Comparison of ENCODE assay signal across 22 cellular contexts in the genomic region with DNA sequence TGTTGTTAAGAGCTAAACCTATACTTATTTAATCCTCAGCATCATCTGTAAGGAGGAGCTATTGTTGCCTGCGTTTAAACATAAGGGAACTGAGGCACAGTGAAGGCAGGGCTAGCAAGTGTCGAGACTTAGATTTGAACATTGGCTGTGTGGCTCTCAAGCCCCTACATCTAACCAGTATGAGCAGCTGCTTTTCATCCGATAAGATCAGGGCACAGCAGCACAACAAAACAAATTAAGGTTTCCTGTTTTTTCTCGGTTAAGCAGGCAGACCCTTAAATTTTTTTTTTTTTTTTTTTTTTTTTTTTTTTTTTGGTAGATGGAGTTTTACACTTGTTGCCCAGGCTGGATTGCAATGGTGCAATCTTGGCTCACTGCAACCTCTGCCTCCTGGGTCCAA. TPM values are rescaled to one million over a fixed set of nuclear protein-coding genes. Genes with fewer than 3 reads are reported as not detected.
DNase-seq lines count a peak whose midpoint lies in the region; ATAC-seq, FAIRE-seq and TF ChIP-seq lines count a peak whose summit lies in the region.
"Had no signal": no experiment of that assay in that cellular context is flagged by ENCODE, and none has a peak within 500 bp of the region (broad histone marks: within the 10 kb centered on the region; RNA-seq: fewer than 3 reads in every experiment).

No MANE protein-coding gene starts in this region.

- no peak overlapping the region for H4K5ac ChIP-seq in H1 (ENCODE audit: insufficient read length, low read depth, low read length)

- H3K27ac Mint-ChIP-seq in CD4-positive, alpha-beta T cell, result no peak overlapping the region
- no peak overlapping the region for H3K27ac Mint-ChIP-seq in T-cell
- H3K27ac Mint-ChIP-seq: HFFc6 had no signal

- TF ChIP-seq EP300 in H1 (IDR thresholded peaks at IDR 0.05; ENCODE audit: borderline replicate concordance in 1 of 2, low read depth in 2 of 2, low read length in 2 of 2), result no peak

- no peak overlapping the region for H2AK5ac ChIP-seq in H1 (ENCODE audit: low read depth, low read length)

- no peak overlapping the region for H3K4ac ChIP-seq in H1 (replicated peaks; ENCODE audit: insufficient read length, low read depth, low read length)

- POLR2A ChIA-PET in CD4-positive, alpha-beta T cell (lab: Charles Lee), result no interaction called here
- POLR2A ChIA-PET in HEK293 (lab: Yijun Ruan, JAX) (no interaction called here), T-cell (lab: Charles Lee) (interaction anchor here in 1 of 2 donors (1.2 kb wide), 1 partner anchor 20 kb away, joined by 3 read pairs; no protein-coding TSS in a partner anchor), H1 (lab: Charles Lee; ENCODE audit: partially characterized antibody) (interaction anchor here (1.0 kb wide), 1 partner anchor 127 kb away, joined by 3 read pairs; a partner anchor contains a TSS)

- no peak overlapping the region for H2BK5ac ChIP-seq in H1 (ENCODE audit: low read depth, low read length)

- no peak overlapping the region for H3K18ac ChIP-seq in H1 (ENCODE audit: extremely low read depth, low read length)

- no peak overlapping the region for H3K4me3 ChIP-seq in HEK293 (ENCODE audit: low read depth, low read length)
- H3K4me3 ChIP-seq in H1 (ENCODE audit: extremely low read depth in 1 of 4, insufficient read depth in 2 of 4, low read depth in 3 of 4, low read length in 4 of 4), result no peak overlapping the region

- H3K79me1 ChIP-seq in H1 (ENCODE audit: low read depth, low read length), result no peaks in the 10 kb centered on the region

- no peak overlapping the region for H2BK120ac ChIP-seq in H1 (replicated peaks; ENCODE audit: low read depth, low read length)

- no peak overlapping the region for H3K9ac ChIP-seq in H1 (replicated peaks in 1 of 4; ENCODE audit: extremely low read depth in 1 of 4, low read depth in 3 of 4, low read length in 3 of 4)

- no peaks in the 10 kb centered on the region for H3K4me1 Mint-ChIP-seq in CD4-positive, alpha-beta T cell (ENCODE audit: low read depth)
- peaks cover 0 to 14% (median 0%) of the 10 kb centered on the region in 3 donors for H3K4me1 Mint-ChIP-seq in T-cell

- no peak overlapping the region for H4K91ac ChIP-seq in H1 (replicated peaks; ENCODE audit: insufficient read length, low read length)

- no peak overlapping the region for H3K14ac ChIP-seq in H1 (ENCODE audit: insufficient read length)

- no peak overlapping the region for H3K56ac ChIP-seq in H1 (replicated peaks; ENCODE audit: insufficient read length, low read depth, low read length)

- H3K27me3 ChIP-seq in CD4-positive, alpha-beta T cell (ENCODE audit: control insufficient read depth, insufficient read depth, low read length), result no peaks in the 10 kb centered on the region
- H3K27me3 ChIP-seq in H1 (replicated peaks in 1 of 4; ENCODE audit: control insufficient read depth in 3 of 4, extremely low read depth in 1 of 4, insufficient read depth in 3 of 4, low read length in 3 of 4), result no peaks in the 10 kb centered on the region

- no peak overlapping the region for H4K8ac ChIP-seq in H1 (ENCODE audit: extremely low read depth, insufficient read depth, low read length)

- no peak overlapping the region for H2BK15ac ChIP-seq in H1 (ENCODE audit: low read length)

- H4K20me1 ChIP-seq in H1 (replicated peaks in 1 of 2; ENCODE audit: control insufficient read depth in 1 of 2, insufficient read depth in 2 of 2, low read length in 2 of 2), result no peaks in the 10 kb centered on the region

- FAIRE-seq in H1 (lab: Jason Lieb, UNC), result peak; percentile 45
- FAIRE-seq: GM12891, GM18507 had no signal

- no peak overlapping the region for H3K4me3 Mint-ChIP-seq in CD4-positive, alpha-beta T cell
- no peak overlapping the region for H3K4me3 Mint-ChIP-seq in T-cell
- H3K4me3 Mint-ChIP-seq: HFFc6 had no signal

- peak; percentile 24 for ATAC-seq in CD4-positive, alpha-beta T cell (ENCODE audit: poor library complexity)
- ATAC-seq in T-cell (replicated peaks in 1 of 4), result peak; percentile 37 to 67 (median 51)
- no peak for ATAC-seq in left colon

- CTCF ChIA-PET in CD4-positive, alpha-beta T cell (lab: Charles Lee), result interaction anchor here (1.0 kb wide), 1 partner anchor 10 kb away, joined by 3 read pairs; no protein-coding TSS in a partner anchor
- CTCF ChIA-PET in HEK293 (lab: Yijun Ruan, JAX), result interaction anchor here (0.6 to 0.8 kb wide), 2 partner anchors 273 to 532 kb away, joined by 4 read pairs; no protein-coding TSS in a partner anchor
- CTCF ChIA-PET in T-cell (lab: Charles Lee), result interaction anchor here in 1 of 2 donors (0.8 to 1.1 kb wide), 2 partner anchors 9 to 15 kb away, joined by 3 read pairs; no protein-coding TSS in a partner anchor
- CTCF ChIA-PET in H1 (lab: Charles Lee; ENCODE audit: partially characterized antibody), result interaction anchor here (2.3 kb wide), 1 partner anchor 20 kb away, joined by 7 read pairs; no protein-coding TSS in a partner anchor

- no peak overlapping the region for H2BK20ac ChIP-seq in H1 (ENCODE audit: low read length)

- no peaks in the 10 kb centered on the region for H3K9me3 Mint-ChIP-seq in CD4-positive, alpha-beta T cell
- H3K9me3 Mint-ChIP-seq in T-cell, result no peaks in the 10 kb centered on the region
- H3K9me3 Mint-ChIP-seq: HFFc6 had no signal

- H3K36me3 ChIP-seq in HEK293 (ENCODE audit: control insufficient read depth in 2 of 2, insufficient read depth in 1 of 2, low read length in 2 of 2) (no peaks in the 10 kb centered on the region), H1 (ENCODE audit: control insufficient read depth in 2 of 4, insufficient read depth in 4 of 4, low read length in 3 of 4) (no peaks in the 10 kb centered on the region)

- H2AFZ ChIP-seq in H1 (ENCODE audit: low read length), result no peak overlapping the region

- intact Hi-C loops in CD4-positive, alpha-beta T cell (cut with DNase I, micrococcal nuclease), result no loop called here
- intact Hi-C loops in left colon (cut with DNase I, micrococcal nuclease), result no loop called here

- H3K23me2 ChIP-seq in H1 (ENCODE audit: low read depth, low read length), result no peaks in the 10 kb centered on the region

- H3K27ac ChIP-seq in CD4-positive, alpha-beta T cell (ENCODE audit: low read depth, low read length), result no peak overlapping the region
- H3K27ac ChIP-seq in HEK293 (ENCODE audit: extremely low read depth, low read depth, low read length), result no peak overlapping the region
- no peak overlapping the region for H3K27ac ChIP-seq in H1 (ENCODE audit: low read depth, low read length)

- no peaks in the 10 kb centered on the region for H3K36me3 Mint-ChIP-seq in CD4-positive, alpha-beta T cell (ENCODE audit: low read depth)
- H3K36me3 Mint-ChIP-seq in T-cell, result no peaks in the 10 kb centered on the region

- no peaks in the 10 kb centered on the region for H3K9me3 ChIP-seq in CD4-positive, alpha-beta T cell (ENCODE audit: control insufficient read depth, low read length)
- H3K9me3 ChIP-seq in HEK293 (ENCODE audit: control insufficient read depth, insufficient read depth, low read depth, low read length) (no peaks in the 10 kb centered on the region), H1 (ENCODE audit: insufficient read depth in 2 of 2, low read depth in 1 of 2, low read length in 1 of 2) (no peaks in the 10 kb centered on the region)

- TF ChIP-seq POLR2A in H1 (IDR thresholded peaks at IDR 0.05; ENCODE audit: control extremely low read depth in 1 of 2, low read depth in 2 of 2, low read length in 2 of 2), result no peak

- H3K4me1 ChIP-seq in HEK293 (ENCODE audit: control insufficient read depth, insufficient read depth, low read length) (no peaks in the 10 kb centered on the region), H1 (replicated peaks in 1 of 4; ENCODE audit: control insufficient read depth in 3 of 4, insufficient read depth in 4 of 4, low read length in 3 of 4) (no peaks in the 10 kb centered on the region)

- TF ChIP-seq RAD21 in H1 (IDR thresholded peaks at IDR 0.05 in 1 of 2, conservative IDR thresholded peaks at IDR 0.05 in 1 of 2; ENCODE audit: low read depth in 2 of 2, low read length in 2 of 2), result no peak

- no peak for TF ChIP-seq CTCF in CD4-positive, alpha-beta T cell (IDR thresholded peaks at IDR 0.05)
- TF ChIP-seq CTCF in HEK293 (tag by site-specific recombination; IDR thresholded peaks at IDR 0.05) (no peak), H1 (IDR thresholded peaks at IDR 0.05; ENCODE audit: control extremely low read depth in 1 of 3, insufficient read depth in 1 of 3, low read depth in 1 of 3, low read length in 3 of 3) (no peak)

- H2BK12ac ChIP-seq in H1 (ENCODE audit: low read depth, low read length), result no peak overlapping the region

- H3K23ac ChIP-seq in H1 (ENCODE audit: insufficient read length), result no peak overlapping the region

- 93% methylated on average over 2 of the region's 4 CpGs; no CpG with 5 or more reads in 1 of the 2 experiments for WGBS in H1 (ENCODE audit: extremely low coverage in 1 of 2, insufficient coverage in 1 of 2, insufficient read length in 1 of 2, insufficient replicate concordance in 2 of 2, low coverage in 1 of 2, low lambda C conversion rate in 2 of 2, missing lambda C conversion rate in 1 of 2), 2 experiments

- no peaks in the 10 kb centered on the region for H3K79me2 ChIP-seq in H1 (ENCODE audit: control insufficient read depth in 1 of 2, insufficient read depth in 2 of 2, low read length in 2 of 2)

- H3K27me3 Mint-ChIP-seq in CD4-positive, alpha-beta T cell, result no peaks in the 10 kb centered on the region
- peaks cover 0 to 7% of the 10 kb centered on the region in 2 donors for H3K27me3 Mint-ChIP-seq in T-cell

- DNase-seq in CD4-positive, alpha-beta T cell, result no peak
- DNase-seq in T-cell (peak in 1 of 34 experiments; percentile 7), H1 (ENCODE audit: low read depth in 1 of 2, low spot score in 2 of 2) (no peak), left colon (no peak), NCI-H2107 treated with DMSO at 0.1 percent for 48 hours (lab: John Stamatoyannopoulos, UW; ENCODE audit: unreplicated experiment) (no peak)
- no peak for DNase-seq in activated T-cell treated with anti-CD3 and anti-CD28 coated beads, Interleukin-2, amount 50 U/mL, for 48 hours
- DNase-seq: C1 segment of cervical spinal cord, Calu3, COR-L47, DMS53, DMS79 treated with DMSO at 0.1 percent for 48 hours, GF-D8, GOT3, H7, HCEC 1CT, HFFc6 had no signal

- no peak overlapping the region for H3K4me2 ChIP-seq in H1 (ENCODE audit: insufficient read depth in 1 of 2, low read depth in 2 of 2, low read length in 2 of 2)

TF ChIP-seq in H1, 55 proteins besides CTCF, POLR2A, EP300 and RAD21 (continues in another document):
- TF ChIP-seq TEAD4 (IDR thresholded peaks at IDR 0.05; ENCODE audit: low read depth, low read length), result no peak

RNA-seq across cellular contexts. Expression of a gene that starts 35.6 kb away (rescaled TPM):
- total RNA-seq in CD4-positive, alpha-beta T cell, result under 1 TPM in 1 of 2 experiments, not detected in 1; 0.16 TPM
- total RNA-seq in T-cell (under 1 TPM in 3 of 5 donors, not detected in 2; 0.07 to 0.18 (median 0.16) TPM), left colon (under 1 TPM in 1 of 2 donors, not detected in 1; 0.27 TPM)
- 0.09 and 0.17 TPM in 2 replicates for total RNA-seq in H1 (2021; fragmentation: NEBNext Ultra II Directional; extraction: Animal tissue kit (Norgen Biotek cat#: 25700))
- 0.21 and 0.28 TPM in 2 replicates for polyA plus RNA-seq in H1 (2011; rRNA removed)
- polyA plus RNA-seq in H1 (2011; cell fraction: cytosol; rRNA removed), result 0.30 TPM
- 1.4 TPM for polyA plus RNA-seq in H1 (2011; cell fraction: nucleus; rRNA removed)
- polyA plus RNA-seq in H1 (2012, experiment 1 of 2), result 0.97 to 1.8 TPM (median 1.5 TPM) in 4 replicates
- 0.20 TPM for polyA plus RNA-seq in H1 (2012, experiment 2 of 2)
- polyA plus RNA-seq in H1 (2013, experiment 1 of 2), result 0.08 TPM
- 0.07 TPM for polyA plus RNA-seq in H1 (2013, experiment 2 of 2)
- 0.07 and 0.19 TPM in 2 replicates for polyA minus RNA-seq in H1 (2011; rRNA and poly(A)+ RNA removed)
- polyA minus RNA-seq in H1 (2011; cell fraction: cytosol; rRNA and poly(A)+ RNA removed), result not detected
- 0.60 TPM for polyA minus RNA-seq in H1 (2011; cell fraction: nucleus; rRNA and poly(A)+ RNA removed)
- total RNA-seq: A172, A673, G401 had no signal
